8 cellular contexts compared by ENCODE assay signal in the genomic region with DNA sequence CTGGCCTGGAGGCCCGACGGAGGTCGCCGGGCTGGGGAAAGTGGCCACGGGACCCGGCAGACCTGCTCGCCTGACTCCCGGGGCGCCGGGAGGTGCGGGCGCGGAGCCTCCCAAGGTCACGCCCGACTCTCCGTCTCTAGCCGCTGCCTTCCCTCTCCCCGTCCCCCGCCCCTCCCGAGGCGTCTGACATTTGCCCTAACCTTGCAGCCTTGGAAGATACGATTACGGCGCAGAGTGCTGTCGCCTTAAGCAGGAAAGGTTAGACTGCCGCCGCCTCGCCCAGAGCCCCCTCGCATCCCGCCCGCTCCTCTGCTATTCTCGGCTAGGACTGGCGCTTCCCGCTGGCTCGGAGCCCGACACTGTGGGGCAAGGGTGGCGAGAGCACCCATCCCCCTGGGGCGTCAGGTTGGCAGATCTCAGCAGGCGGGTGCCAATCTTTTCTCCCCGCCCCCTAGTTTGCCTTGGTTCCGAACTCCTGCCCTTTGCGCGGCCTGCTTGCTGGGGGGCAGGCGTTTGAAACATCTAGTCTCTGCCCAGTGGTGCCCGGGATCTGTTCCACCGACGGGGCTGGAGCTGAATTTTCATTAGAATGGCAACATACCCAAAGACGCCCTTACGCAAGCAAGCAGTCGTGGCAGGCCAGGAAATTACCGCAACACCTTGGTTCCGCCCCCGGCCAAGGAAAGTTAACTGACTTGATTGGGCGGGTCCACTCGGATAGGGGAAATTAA. TPM values are rescaled to one million over a fixed set of nuclear protein-coding genes. Genes with fewer than 3 reads are reported as not detected.
DNase-seq lines count a peak whose midpoint lies in the region; ATAC-seq and TF ChIP-seq lines count a peak whose summit lies in the region.

No MANE protein-coding gene starts in this region.

- H4K20me1 ChIP-seq in SK-N-SH (ENCODE audit: insufficient read depth): no peaks in the 10 kb centered on the region

- TF ChIP-seq RAD21 in SK-N-SH (IDR thresholded peaks at IDR 0.05; ENCODE audit: low read length): no peak

- H3K27me3 ChIP-seq in HUES48 (ENCODE audit: control insufficient read depth, insufficient read depth, low read length) (peaks cover 11% of the 10 kb centered on the region; the same call in 1 of the 2 replicates), SK-N-SH (ENCODE audit: insufficient read depth) (no peaks in the 10 kb centered on the region), heart left ventricle (no peaks in the 10 kb centered on the region), uterus (no peaks in the 10 kb centered on the region)

- peak overlapping the region; percentile 84 for H3K4me3 ChIP-seq in HUES48 (ENCODE audit: low read depth, low read length)
- H3K4me3 ChIP-seq in SK-N-SH (ENCODE audit: low read depth in 2 of 2, low read length in 1 of 2): peak overlapping the region; percentile 88 to 95
- H3K4me3 ChIP-seq in heart left ventricle: peak overlapping the region; percentile 61 to 95 (median 84)
- peak overlapping the region; percentile 74 for H3K4me3 ChIP-seq in uterus

- no peak for TF ChIP-seq EP300 in SK-N-SH (IDR thresholded peaks at IDR 0.05; ENCODE audit: borderline replicate concordance in 1 of 2, low read depth in 1 of 2, low read length in 1 of 2)

- peak overlapping the region; percentile 54 for H3K9ac ChIP-seq in HUES48 (ENCODE audit: low read depth, low read length)
- peak overlapping the region; percentile 77 for H3K9ac ChIP-seq in SK-N-SH

- H3K36me3 Mint-ChIP-seq in activated naive CD8-positive, alpha-beta T cell: peaks cover 5% of the 10 kb centered on the region
- H3K36me3 Mint-ChIP-seq in progenitor cell of endocrine pancreas (ENCODE audit: insufficient read depth): peaks cover 1% of the 10 kb centered on the region

- peak; percentile 24 for DNase-seq in DMS 273 treated with DMSO at 0.1 percent for 48 hours (lab: John Stamatoyannopoulos, UW)
- DNase-seq in SK-N-SH: peak; percentile 77
- DNase-seq in heart left ventricle: peak; percentile 82 to 91 (median 87)
- DNase-seq in progenitor cell of endocrine pancreas (ENCODE audit: low spot score, unreplicated experiment): peak; percentile 36
- DNase-seq in uterus: peak; percentile 43 to 46

- ATAC-seq in GM21515 (IDR thresholded peaks at IDR 0.05; ENCODE audit: unreplicated experiment) (peak; percentile 46), heart left ventricle (peak; percentile 59 to 85 (median 79))

- H3K4me3 Mint-ChIP-seq in activated naive CD8-positive, alpha-beta T cell: peak overlapping the region; percentile 95
- peak overlapping the region; percentile 92 for H3K4me3 Mint-ChIP-seq in progenitor cell of endocrine pancreas (ENCODE audit: low read depth)

- WGBS in SK-N-SH (ENCODE audit: low lambda C conversion rate): 26% methylated on average over 16 of the region's 55 CpGs
- 7 to 17% (median 9%) methylated on average over 35 to 55 of the region's 55 CpGs for WGBS in heart left ventricle, 4 donors

- peak overlapping the region; percentile 93 for H2AFZ ChIP-seq in SK-N-SH (ENCODE audit: low read depth)

- H3K9me3 Mint-ChIP-seq in activated naive CD8-positive, alpha-beta T cell (ENCODE audit: low read depth): no peaks in the 10 kb centered on the region
- no peaks in the 10 kb centered on the region for H3K9me3 Mint-ChIP-seq in progenitor cell of endocrine pancreas (ENCODE audit: low read depth)

- H3K9me3 ChIP-seq in HUES48 (ENCODE audit: control insufficient read depth, insufficient read depth, low read length): no peaks in the 10 kb centered on the region
- H3K9me3 ChIP-seq in SK-N-SH: no peaks in the 10 kb centered on the region
- H3K9me3 ChIP-seq in heart left ventricle: no peaks in the 10 kb centered on the region
- no peaks in the 10 kb centered on the region for H3K9me3 ChIP-seq in uterus

- peaks cover 4% of the 10 kb centered on the region for H3F3A ChIP-seq in SK-N-SH (replicated peaks; ENCODE audit: insufficient read depth)

- intact Hi-C loops in heart left ventricle (cut with DNase I): no loop called here
- intact Hi-C loops in uterus (cut with DNase I; ENCODE audit: low total_unique reads): no loop called here

- POLR2A ChIA-PET in SK-N-SH (lab: Yijun Ruan, JAX): no interaction called here

- H3K27ac ChIP-seq in HUES48 (ENCODE audit: low read depth, low read length) (peak overlapping the region; percentile 65), SK-N-SH (ENCODE audit: low read depth in 2 of 2, low read length in 1 of 2) (peak overlapping the region; percentile 74 to 90), heart left ventricle (peak overlapping the region; percentile 89 to 98 (median 96)), uterus (peak overlapping the region; percentile 74 to 81)

- no peaks in the 10 kb centered on the region for H3K36me3 ChIP-seq in HUES48 (ENCODE audit: control insufficient read depth, insufficient read depth, low read length)
- no peaks in the 10 kb centered on the region for H3K36me3 ChIP-seq in SK-N-SH (replicated peaks in 1 of 2; ENCODE audit: control insufficient read depth in 1 of 2, insufficient read depth in 2 of 2, low read length in 1 of 2)
- no peaks in the 10 kb centered on the region for H3K36me3 ChIP-seq in heart left ventricle
- H3K36me3 ChIP-seq in uterus: no peaks in the 10 kb centered on the region

- TF ChIP-seq CTCF in SK-N-SH (IDR thresholded peaks at IDR 0.05): no peak
- no peak for TF ChIP-seq CTCF in heart left ventricle (IDR thresholded peaks at IDR 0.05)
- TF ChIP-seq CTCF in progenitor cell of endocrine pancreas (IDR thresholded peaks at IDR 0.05; ENCODE audit: unreplicated experiment): no peak
- no peak for TF ChIP-seq CTCF in uterus (IDR thresholded peaks at IDR 0.05)

- TF ChIP-seq POLR2A in heart left ventricle (IDR thresholded peaks at IDR 0.05): peak in 1 of 2 donors; percentile 38
- no peak for TF ChIP-seq POLR2A in uterus (IDR thresholded peaks at IDR 0.05)

- peaks cover 28% of the 10 kb centered on the region for H3K79me2 ChIP-seq in SK-N-SH (ENCODE audit: insufficient read depth)

- H3K4me2 ChIP-seq in SK-N-SH: peak overlapping the region; percentile 97

- H3K9me2 ChIP-seq in SK-N-SH: no peaks in the 10 kb centered on the region

- H3K4me1 ChIP-seq in HUES48 (ENCODE audit: control insufficient read depth, insufficient read depth, low read length): peaks cover 7% of the 10 kb centered on the region
- H3K4me1 ChIP-seq in SK-N-SH (ENCODE audit: control insufficient read depth in 1 of 2, insufficient read depth in 2 of 2, low read depth in 1 of 2, low read length in 1 of 2): peaks cover 0 to 6% of the 10 kb centered on the region in 2 experiments; a peak in 1 of 4 replicates
- H3K4me1 ChIP-seq in heart left ventricle: peaks cover 0 to 42% (median 10%) of the 10 kb centered on the region in 12 donors
- H3K4me1 ChIP-seq in uterus: no peaks in the 10 kb centered on the region

- CTCF ChIA-PET in SK-N-SH (lab: Yijun Ruan, JAX): interaction anchor here (0.8 to 1.0 kb wide), 2 partner anchors 17 to 106 kb away, joined by 3 to 5 read pairs; no protein-coding TSS in a partner anchor

- peaks cover 30% of the 10 kb centered on the region for H3K4me1 Mint-ChIP-seq in activated naive CD8-positive, alpha-beta T cell (ENCODE audit: low read depth)
- H3K4me1 Mint-ChIP-seq in progenitor cell of endocrine pancreas (ENCODE audit: low read depth): no peaks in the 10 kb centered on the region

- peak overlapping the region; percentile 95 for H3K27ac Mint-ChIP-seq in activated naive CD8-positive, alpha-beta T cell
- H3K27ac Mint-ChIP-seq in progenitor cell of endocrine pancreas: peak overlapping the region; percentile 84

- no peaks in the 10 kb centered on the region for H3K27me3 Mint-ChIP-seq in activated naive CD8-positive, alpha-beta T cell
- H3K27me3 Mint-ChIP-seq in progenitor cell of endocrine pancreas: peaks cover 5% of the 10 kb centered on the region

TF ChIP-seq in SK-N-SH, 30 proteins besides CTCF, POLR2A, EP300 and RAD21 (continues in another document):
- TF ChIP-seq NFIC (IDR thresholded peaks at IDR 0.05; ENCODE audit: borderline replicate concordance) (peak; percentile 59; the same call in 1 of the 2 replicates), GATA2 (CRISPR knock-in tag; IDR thresholded peaks at IDR 0.05) (no peak), SMC3 (IDR thresholded peaks at IDR 0.05; ENCODE audit: low read depth, low read length) (no peak)
- TF ChIP-seq, protein P1, sequence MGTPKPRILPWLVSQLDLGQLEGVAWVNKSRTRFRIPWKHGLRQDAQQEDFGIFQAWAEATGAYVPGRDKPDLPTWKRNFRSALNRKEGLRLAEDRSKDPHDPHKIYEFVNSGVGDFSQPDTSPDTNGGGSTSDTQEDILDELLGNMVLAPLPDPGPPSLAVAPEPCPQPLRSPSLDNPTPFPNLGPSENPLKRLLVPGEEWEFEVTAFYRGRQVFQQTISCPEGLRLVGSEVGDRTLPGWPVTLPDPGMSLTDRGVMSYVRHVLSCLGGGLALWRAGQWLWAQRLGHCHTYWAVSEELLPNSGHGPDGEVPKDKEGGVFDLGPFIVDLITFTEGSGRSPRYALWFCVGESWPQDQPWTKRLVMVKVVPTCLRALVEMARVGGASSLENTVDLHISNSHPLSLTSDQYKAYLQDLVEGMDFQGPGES (IDR thresholded peaks at IDR 0.05; ENCODE audit: low read depth, low read length): no peak
- TF ChIP-seq, protein P2, sequence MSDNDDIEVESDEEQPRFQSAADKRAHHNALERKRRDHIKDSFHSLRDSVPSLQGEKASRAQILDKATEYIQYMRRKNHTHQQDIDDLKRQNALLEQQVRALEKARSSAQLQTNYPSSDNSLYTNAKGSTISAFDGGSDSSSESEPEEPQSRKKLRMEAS (IDR thresholded peaks at IDR 0.05; ENCODE audit: low read depth): no peak

RNA-seq across cellular contexts. Expression of a gene that starts 0.8 kb away (rescaled TPM):
- polyA plus RNA-seq in SK-N-SH (2012; rRNA removed) (19.3 and 20.7 TPM in 2 replicates), heart left ventricle (100 to 1,000 TPM in 1 of 2 donors, 10 to 100 TPM in 1; 51.4 to 119 TPM)
- 23.2 and 25.0 TPM in 2 replicates for polyA plus RNA-seq in SK-N-SH (2012; cell fraction: cytosol; rRNA removed)
- 18.1 and 19.6 TPM in 2 replicates for polyA plus RNA-seq in SK-N-SH (2012; cell fraction: nucleus; rRNA removed)
- total RNA-seq in heart left ventricle (100 to 1,000 TPM; 180 to 419 (median 269) TPM), progenitor cell of endocrine pancreas (31.1 and 34.5 TPM in 2 replicates), uterus (10 to 100 TPM; 17.9 to 75.8 (median 27.8) TPM)

Comparison
In these comparisons a context has a peak if more than half of its experiments do, and no peak if none do; other contexts are left out.
1. Peak in every context shown above with its lines: DNase-seq, ATAC-seq, H3K4me3 ChIP-seq and H3K27ac ChIP-seq.
2. DNase-seq: peak in every context shown above with its lines; median percentile 87 in heart left ventricle; 77 in SK-N-SH; 44 in uterus; 36 in progenitor cell of endocrine pancreas; 24 in DMS 273 treated with DMSO at 0.1 percent for 48 hours.